ENCODE assay signal across 17 cellular contexts in genomic region chr2:143087033-143087432, GRCh38. TPM values are rescaled to one million over a fixed set of nuclear protein-coding genes. Genes with fewer than 3 reads are reported as not detected.
DNase-seq lines count a peak whose midpoint lies in the region; ATAC-seq and TF ChIP-seq lines count a peak whose summit lies in the region.
"Had no signal": no experiment of that assay in that cellular context is flagged by ENCODE, and none has a peak within 500 bp of the region (broad histone marks: within the 10 kb centered on the region; RNA-seq: fewer than 3 reads in every experiment).

No MANE protein-coding gene starts in this region.

- no peak overlapping the region for H3K27ac Mint-ChIP-seq in activated T-cell treated with anti-CD3 and anti-CD28 coated beads, Interleukin-2, amount 50 U/mL, for 72 hours
- H3K27ac Mint-ChIP-seq: CD4-positive, alpha-beta T cell had no signal

- H3K4me1 Mint-ChIP-seq in activated T-cell treated with anti-CD3 and anti-CD28 coated beads, Interleukin-2, amount 50 U/mL, for 72 hours (ENCODE audit: low read depth) = peaks cover 24% of the 10 kb centered on the region

- intact Hi-C loops in posterior vena cava (cut with DNase I) (no loop called here), adrenal gland (cut with DNase I) (no loop called here)

- H3K36me3 Mint-ChIP-seq in activated T-cell treated with anti-CD3 and anti-CD28 coated beads, Interleukin-2, amount 50 U/mL, for 72 hours (ENCODE audit: insufficient read depth in 2 of 2) = no peaks in the 10 kb centered on the region

- ATAC-seq in activated T-cell treated with anti-CD3 and anti-CD28 coated beads, Interleukin-2, amount 50 U/mL, for 72 hours (replicated peaks in 1 of 2) = peak; percentile 41 to 52

- in situ Hi-C loops in G401 (cut with HindIII; ENCODE audit: low sequenced_read_pairs) = no loop called here

- WGBS in adrenal gland, 4 donors = 54 to 65% (median 59%) methylated on average over 1 of the region's 1 CpG

- no peak overlapping the region for H3K4me3 Mint-ChIP-seq in activated T-cell treated with anti-CD3 and anti-CD28 coated beads, Interleukin-2, amount 50 U/mL, for 72 hours
- H3K4me3 Mint-ChIP-seq: CD4-positive, alpha-beta T cell had no signal

- no peaks in the 10 kb centered on the region for H3K36me3 ChIP-seq in adrenal gland (replicated peaks in 1 of 2)
- H3K36me3 ChIP-seq: BE2C had no signal

- H3K9me3 Mint-ChIP-seq in activated T-cell treated with anti-CD3 and anti-CD28 coated beads, Interleukin-2, amount 50 U/mL, for 72 hours = no peaks in the 10 kb centered on the region
- H3K9me3 Mint-ChIP-seq: CD4-positive, alpha-beta T cell had no signal

- no peak for TF ChIP-seq POLR2A in adrenal gland (IDR thresholded peaks at IDR 0.05)

- H3K27me3 ChIP-seq in adrenal gland = no peaks in the 10 kb centered on the region
- H3K27me3 ChIP-seq: BE2C had no signal

- H3K4me3 ChIP-seq in choroid plexus epithelial cell (ENCODE audit: low read depth, low read length) (no peak overlapping the region), adrenal gland (no peak overlapping the region)
- H3K4me3 ChIP-seq: GM23248, PC-9 had no signal

- no peak overlapping the region for H3K27ac ChIP-seq in adrenal gland
- H3K27ac ChIP-seq: GM23248, PC-9 had no signal

- H3K4me1 ChIP-seq in adrenal gland (replicated peaks in 1 of 2) = no peaks in the 10 kb centered on the region
- H3K4me1 ChIP-seq: BE2C, Caco-2 had no signal

- TF ChIP-seq CTCF in choroid plexus epithelial cell (conservative IDR thresholded peaks at IDR 0.05; ENCODE audit: low read depth, low read length) = no peak
- TF ChIP-seq CTCF in adrenal gland (IDR thresholded peaks at IDR 0.05) = no peak

- no peak for DNase-seq in activated T-cell treated with anti-CD3 and anti-CD28 coated beads, Interleukin-2, amount 50 U/mL, for 72 hours
- DNase-seq in activated T-cell treated with anti-CD3 and anti-CD28 coated beads, Interleukin-2, amount 50 U/mL, for 1 hour = no peak
- DNase-seq in M059J (ENCODE audit: low read depth) (peak; percentile 2), choroid plexus epithelial cell (ENCODE audit: low read depth) (peak; percentile 26), posterior vena cava (ENCODE audit: low spot score) (no peak), G401 (ENCODE audit: low spot score) (no peak), adrenal gland (no peak)
- DNase-seq: BE2C; Caco-2; CD4-positive, alpha-beta T cell; GM23248; HCEC 1CT; NCI-H1417 treated with DMSO at 0.1 percent for 48 hours; NCI-H1930; NCI-H345; NCI-H524 treated with DMSO at 0.1 percent for 48 hours; PC-9 had no signal

- H3K9me3 ChIP-seq in adrenal gland (replicated peaks in 1 of 3) = no peaks in the 10 kb centered on the region
- H3K9me3 ChIP-seq: BE2C had no signal

- H3K27me3 Mint-ChIP-seq in activated T-cell treated with anti-CD3 and anti-CD28 coated beads, Interleukin-2, amount 50 U/mL, for 72 hours (ENCODE audit: low read depth) = no peaks in the 10 kb centered on the region
- H3K27me3 Mint-ChIP-seq: CD4-positive, alpha-beta T cell had no signal

RNA-seq across cellular contexts. Expression of gene ARHGAP15, which starts 42.2 kb away (rescaled TPM):
- 100 to 1,000 TPM in 1 of 2 donors, 10 to 100 TPM in 1; 94.6 to 111 TPM for total RNA-seq in activated T-cell treated with anti-CD3 and anti-CD28 coated beads, Interleukin-2, amount 50 U/mL, for 72 hours
- total RNA-seq in M059J (2014; rRNA removed; shearing (Covaris generic)) = not detected in 2 replicates
- total RNA-seq in posterior vena cava (10 to 100 TPM; 12.0 to 23.2 TPM), adrenal gland (10 to 100 TPM in 5 of 8 donors, 1 to 10 TPM in 3; 4.7 to 33.8 (median 10.6) TPM)
- not detected in 2 replicates for total RNA-seq in G401 (2014; rRNA removed; shearing (Covaris generic))
- 10 to 100 TPM in 1 of 3 donors, 1 to 10 TPM in 2; 7.5 to 13.0 (median 8.3) TPM for polyA plus RNA-seq in adrenal gland
- total RNA-seq: Caco-2, GM23248, PC-9 had no signal
- polyA plus RNA-seq: GM23248 had no signal

Comparison
In these comparisons a context has a peak if more than half of its experiments do, and no peak if none do; other contexts are left out.
1. DNase-seq: peak in M059J (single experiment) and choroid plexus epithelial cell (single experiment); none in activated T-cell treated with anti-CD3 and anti-CD28 coated beads, Interleukin-2, amount 50 U/mL, for 72 hours (0 of 2), activated T-cell treated with anti-CD3 and anti-CD28 coated beads, Interleukin-2, amount 50 U/mL, for 1 hour (single experiment), posterior vena cava (single experiment), G401 (single experiment) and adrenal gland (0 of 7).